Comparison of ENCODE assay signal across 1 cellular context in the genomic region with DNA sequence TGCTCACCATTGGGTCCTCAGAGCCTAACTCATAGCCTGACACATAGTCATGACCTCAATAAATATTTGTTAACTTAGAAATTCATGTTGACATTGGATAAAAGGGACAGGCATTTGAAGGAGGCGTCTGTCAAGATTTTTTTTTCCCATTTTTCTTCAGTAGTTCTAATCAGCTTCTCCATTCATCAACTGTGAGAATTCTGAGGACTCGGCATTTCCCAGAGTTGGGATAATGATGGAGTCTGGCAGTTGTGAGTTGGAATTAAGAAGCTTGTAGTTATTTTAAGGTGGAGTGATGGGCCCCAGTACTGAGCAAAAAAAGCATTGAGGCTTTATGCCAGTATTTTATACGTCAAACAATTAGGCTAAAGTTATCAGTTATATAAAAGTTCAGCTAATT.
TF ChIP-seq lines count a peak whose summit lies in the region.

No MANE protein-coding gene starts in this region.

TF ChIP-seq in HepG2, 621 proteins besides CTCF, POLR2A, EP300 and RAD21:
- no peak for TF ChIP-seq FOXA1 (IDR thresholded peaks at IDR 0.05)
- peak; percentile 11; the same call in 1 of the 2 replicates for TF ChIP-seq FOXA1 (CRISPR knock-in tag; IDR thresholded peaks at IDR 0.05)
- no peak for TF ChIP-seq TCF7L2 (IDR thresholded peaks at IDR 0.05; ENCODE audit: low read depth, low read length)
- TF ChIP-seq FOXA3 (CRISPR knock-in tag; IDR thresholded peaks at IDR 0.05), result peak; percentile 19; the same call in 1 of the 2 replicates
- TF ChIP-seq, protein P1, sequence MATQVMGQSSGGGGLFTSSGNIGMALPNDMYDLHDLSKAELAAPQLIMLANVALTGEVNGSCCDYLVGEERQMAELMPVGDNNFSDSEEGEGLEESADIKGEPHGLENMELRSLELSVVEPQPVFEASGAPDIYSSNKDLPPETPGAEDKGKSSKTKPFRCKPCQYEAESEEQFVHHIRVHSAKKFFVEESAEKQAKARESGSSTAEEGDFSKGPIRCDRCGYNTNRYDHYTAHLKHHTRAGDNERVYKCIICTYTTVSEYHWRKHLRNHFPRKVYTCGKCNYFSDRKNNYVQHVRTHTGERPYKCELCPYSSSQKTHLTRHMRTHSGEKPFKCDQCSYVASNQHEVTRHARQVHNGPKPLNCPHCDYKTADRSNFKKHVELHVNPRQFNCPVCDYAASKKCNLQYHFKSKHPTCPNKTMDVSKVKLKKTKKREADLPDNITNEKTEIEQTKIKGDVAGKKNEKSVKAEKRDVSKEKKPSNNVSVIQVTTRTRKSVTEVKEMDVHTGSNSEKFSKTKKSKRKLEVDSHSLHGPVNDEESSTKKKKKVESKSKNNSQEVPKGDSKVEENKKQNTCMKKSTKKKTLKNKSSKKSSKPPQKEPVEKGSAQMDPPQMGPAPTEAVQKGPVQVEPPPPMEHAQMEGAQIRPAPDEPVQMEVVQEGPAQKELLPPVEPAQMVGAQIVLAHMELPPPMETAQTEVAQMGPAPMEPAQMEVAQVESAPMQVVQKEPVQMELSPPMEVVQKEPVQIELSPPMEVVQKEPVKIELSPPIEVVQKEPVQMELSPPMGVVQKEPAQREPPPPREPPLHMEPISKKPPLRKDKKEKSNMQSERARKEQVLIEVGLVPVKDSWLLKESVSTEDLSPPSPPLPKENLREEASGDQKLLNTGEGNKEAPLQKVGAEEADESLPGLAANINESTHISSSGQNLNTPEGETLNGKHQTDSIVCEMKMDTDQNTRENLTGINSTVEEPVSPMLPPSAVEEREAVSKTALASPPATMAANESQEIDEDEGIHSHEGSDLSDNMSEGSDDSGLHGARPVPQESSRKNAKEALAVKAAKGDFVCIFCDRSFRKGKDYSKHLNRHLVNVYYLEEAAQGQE (IDR thresholded peaks at IDR 0.05; ENCODE audit: borderline replicate concordance in 1 of 2, low read depth in 1 of 2, low read length in 2 of 2), result no peak
- TF ChIP-seq, protein P2, sequence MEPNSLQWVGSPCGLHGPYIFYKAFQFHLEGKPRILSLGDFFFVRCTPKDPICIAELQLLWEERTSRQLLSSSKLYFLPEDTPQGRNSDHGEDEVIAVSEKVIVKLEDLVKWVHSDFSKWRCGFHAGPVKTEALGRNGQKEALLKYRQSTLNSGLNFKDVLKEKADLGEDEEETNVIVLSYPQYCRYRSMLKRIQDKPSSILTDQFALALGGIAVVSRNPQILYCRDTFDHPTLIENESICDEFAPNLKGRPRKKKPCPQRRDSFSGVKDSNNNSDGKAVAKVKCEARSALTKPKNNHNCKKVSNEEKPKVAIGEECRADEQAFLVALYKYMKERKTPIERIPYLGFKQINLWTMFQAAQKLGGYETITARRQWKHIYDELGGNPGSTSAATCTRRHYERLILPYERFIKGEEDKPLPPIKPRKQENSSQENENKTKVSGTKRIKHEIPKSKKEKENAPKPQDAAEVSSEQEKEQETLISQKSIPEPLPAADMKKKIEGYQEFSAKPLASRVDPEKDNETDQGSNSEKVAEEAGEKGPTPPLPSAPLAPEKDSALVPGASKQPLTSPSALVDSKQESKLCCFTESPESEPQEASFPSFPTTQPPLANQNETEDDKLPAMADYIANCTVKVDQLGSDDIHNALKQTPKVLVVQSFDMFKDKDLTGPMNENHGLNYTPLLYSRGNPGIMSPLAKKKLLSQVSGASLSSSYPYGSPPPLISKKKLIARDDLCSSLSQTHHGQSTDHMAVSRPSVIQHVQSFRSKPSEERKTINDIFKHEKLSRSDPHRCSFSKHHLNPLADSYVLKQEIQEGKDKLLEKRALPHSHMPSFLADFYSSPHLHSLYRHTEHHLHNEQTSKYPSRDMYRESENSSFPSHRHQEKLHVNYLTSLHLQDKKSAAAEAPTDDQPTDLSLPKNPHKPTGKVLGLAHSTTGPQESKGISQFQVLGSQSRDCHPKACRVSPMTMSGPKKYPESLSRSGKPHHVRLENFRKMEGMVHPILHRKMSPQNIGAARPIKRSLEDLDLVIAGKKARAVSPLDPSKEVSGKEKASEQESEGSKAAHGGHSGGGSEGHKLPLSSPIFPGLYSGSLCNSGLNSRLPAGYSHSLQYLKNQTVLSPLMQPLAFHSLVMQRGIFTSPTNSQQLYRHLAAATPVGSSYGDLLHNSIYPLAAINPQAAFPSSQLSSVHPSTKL (CRISPR knock-in tag; IDR thresholded peaks at IDR 0.05), result 0 out of 2 replicates have a peak, but pooled peaks have one; percentile 14
- 0 out of 2 replicates have a peak, but pooled peaks have one; percentile 1 for TF ChIP-seq GATAD2A (CRISPR knock-in tag; IDR thresholded peaks at IDR 0.05)
- TF ChIP-seq, protein P3, sequence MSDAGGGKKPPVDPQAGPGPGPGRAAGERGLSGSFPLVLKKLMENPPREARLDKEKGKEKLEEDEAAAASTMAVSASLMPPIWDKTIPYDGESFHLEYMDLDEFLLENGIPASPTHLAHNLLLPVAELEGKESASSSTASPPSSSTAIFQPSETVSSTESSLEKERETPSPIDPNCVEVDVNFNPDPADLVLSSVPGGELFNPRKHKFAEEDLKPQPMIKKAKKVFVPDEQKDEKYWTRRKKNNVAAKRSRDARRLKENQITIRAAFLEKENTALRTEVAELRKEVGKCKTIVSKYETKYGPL (CRISPR knock-in tag; IDR thresholded peaks at IDR 0.05), result no peak
- 0 out of 2 replicates have a peak, but pooled peaks have one; percentile 3 for TF ChIP-seq SMAD3 (CRISPR knock-in tag; IDR thresholded peaks at IDR 0.05)
- no peak for TF ChIP-seq SRSF4 (IDR thresholded peaks at IDR 0.05; ENCODE audit: low read depth, low read length, poor library complexity, severe bottlenecking)
- TF ChIP-seq MAFK (conservative IDR thresholded peaks at IDR 0.05 in 1 of 2, IDR thresholded peaks at IDR 0.05 in 1 of 2; ENCODE audit: low read length in 2 of 2), result peak; percentile 51 to 67
